Comparison of ENCODE assay signal across 9 cellular contexts in genomic region chr12:12072064-12072760, GRCh38. TPM values are rescaled to one million over a fixed set of nuclear protein-coding genes. Genes with fewer than 3 reads are reported as not detected.
DNase-seq lines count a peak whose midpoint lies in the region; ATAC-seq, FAIRE-seq and TF ChIP-seq lines count a peak whose summit lies in the region.
"Had no signal": no experiment of that assay in that cellular context is flagged by ENCODE, and none has a peak within 500 bp of the region (broad histone marks: within the 10 kb centered on the region; RNA-seq: fewer than 3 reads in every experiment).

No MANE protein-coding gene starts in this region.

- TF ChIP-seq POLR2A in H54 (IDR thresholded peaks at IDR 0.05; ENCODE audit: low read depth, low read length): no peak

- FAIRE-seq in H54 (lab: Jason Lieb, UNC): no peak
- FAIRE-seq: endothelial cell of umbilical vein had no signal

- intact Hi-C loops in activated CD8-positive, alpha-beta T cell treated with anti-CD3 and anti-CD28 coated beads for 36 hours (cut with micrococcal nuclease): no loop called here
- intact Hi-C loops in left lung (cut with DNase I): no loop called here

- peaks cover 22% of the 10 kb centered on the region for H3K4me1 Mint-ChIP-seq in activated CD8-positive, alpha-beta T cell treated with anti-CD3 and anti-CD28 coated beads for 36 hours (ENCODE audit: low read depth)

- no peaks in the 10 kb centered on the region for H3K27me3 ChIP-seq in left lung

- peak overlapping the region; percentile 77 for H3K4me3 Mint-ChIP-seq in activated CD8-positive, alpha-beta T cell treated with anti-CD3 and anti-CD28 coated beads for 36 hours

- peak overlapping the region; percentile 90 for H3K27ac Mint-ChIP-seq in activated CD8-positive, alpha-beta T cell treated with anti-CD3 and anti-CD28 coated beads for 36 hours

- H3K27ac ChIP-seq in left lung: no peak overlapping the region

- no peaks in the 10 kb centered on the region for H3K9me3 Mint-ChIP-seq in activated CD8-positive, alpha-beta T cell treated with anti-CD3 and anti-CD28 coated beads for 36 hours

- no peaks in the 10 kb centered on the region for H3K27me3 Mint-ChIP-seq in activated CD8-positive, alpha-beta T cell treated with anti-CD3 and anti-CD28 coated beads for 36 hours

- POLR2A ChIA-PET in activated CD8-positive, alpha-beta T cell treated with anti-CD3 and anti-CD28 coated beads for 36 hours (lab: Charles Lee): interaction anchor here (0.6 to 2.0 kb wide), 3 partner anchors 194 to 323 kb away, joined by 3 to 7 read pairs (median 3); partner anchors contain the start of gene LRP6

- H3K9me3 ChIP-seq in left lung: no peaks in the 10 kb centered on the region

- no peaks in the 10 kb centered on the region for H3K36me3 Mint-ChIP-seq in activated CD8-positive, alpha-beta T cell treated with anti-CD3 and anti-CD28 coated beads for 36 hours (ENCODE audit: low read depth)

- no peak overlapping the region for H3K4me3 ChIP-seq in left lung

- peaks cover 0 to 13% of the 10 kb centered on the region in 2 donors for H3K4me1 ChIP-seq in left lung

- ATAC-seq in HG02884 (IDR thresholded peaks at IDR 0.05; ENCODE audit: unreplicated experiment): peak; percentile 67
- ATAC-seq in activated CD8-positive, alpha-beta T cell treated with anti-CD3 and anti-CD28 coated beads for 36 hours: peak; percentile 70
- ATAC-seq in left lung: peak; percentile 79
- no peak for ATAC-seq in stimulated activated naive CD8-positive, alpha-beta T cell treated with anti-CD3 and anti-CD28 coated beads, Interleukin-15, Interleukin-2, amounts not matched to agents 100 U/mL and 50 U/mL, for 24 hours
- ATAC-seq in HG02678 (IDR thresholded peaks at IDR 0.05; ENCODE audit: unreplicated experiment): no peak
- ATAC-seq in GM19397 (IDR thresholded peaks at IDR 0.05; ENCODE audit: unreplicated experiment): no peak

- CTCF ChIA-PET in activated CD8-positive, alpha-beta T cell treated with anti-CD3 and anti-CD28 coated beads for 36 hours (lab: Charles Lee): interaction anchor here (0.6 to 2.0 kb wide), 9 partner anchors 11 to 664 kb away, joined by 3 to 12 read pairs (median 4); no protein-coding TSS in a partner anchor

- no peaks in the 10 kb centered on the region for H3K36me3 ChIP-seq in left lung

- DNase-seq in activated CD8-positive, alpha-beta T cell treated with anti-CD3 and anti-CD28 coated beads for 36 hours: peak; percentile 71
- DNase-seq in left lung (peak; percentile 44 to 76), NOMO-1 treated with dmso at 0.1 percent for 144 hours (lab: John Stamatoyannopoulos, UW; ENCODE audit: unreplicated experiment) (no peak), H54 (ENCODE audit: insufficient read length, low spot score) (no peak)
- peak; percentile 11 for DNase-seq in stimulated activated naive CD8-positive, alpha-beta T cell treated with anti-CD3 and anti-CD28 coated beads, Interleukin-15, Interleukin-2, amounts not matched to agents 100 U/mL and 50 U/mL, for 24 hours

- peak; percentile 33 for TF ChIP-seq CTCF in activated CD8-positive, alpha-beta T cell treated with anti-CD3 and anti-CD28 coated beads for 36 hours (IDR thresholded peaks at IDR 0.05)
- no peak for TF ChIP-seq CTCF in left lung (IDR thresholded peaks at IDR 0.05)

RNA-seq across cellular contexts. Expression of gene BCL2L14, which starts 1.5 kb away (rescaled TPM):
- 1 to 10 TPM; 3.7 to 5.1 TPM for total RNA-seq in activated CD8-positive, alpha-beta T cell treated with anti-CD3 and anti-CD28 coated beads for 36 hours
- 1 to 10 TPM in 1 of 2 donors, under 1 TPM in 1; 0.65 to 1.7 TPM for total RNA-seq in left lung
- total RNA-seq: endothelial cell of umbilical vein had no signal

Comparison
In these comparisons a context has a peak if more than half of its experiments do, and no peak if none do; other contexts are left out.
1. ATAC-seq: peak in HG02884 (single experiment), activated CD8-positive, alpha-beta T cell treated with anti-CD3 and anti-CD28 coated beads for 36 hours (single experiment) and left lung (single experiment); none in stimulated activated naive CD8-positive, alpha-beta T cell treated with anti-CD3 and anti-CD28 coated beads, Interleukin-15, Interleukin-2, amounts not matched to agents 100 U/mL and 50 U/mL, for 24 hours (single experiment), HG02678 (single experiment) and GM19397 (single experiment).
2. DNase-seq: peak in activated CD8-positive, alpha-beta T cell treated with anti-CD3 and anti-CD28 coated beads for 36 hours (single experiment), left lung (2 of 2) and stimulated activated naive CD8-positive, alpha-beta T cell treated with anti-CD3 and anti-CD28 coated beads, Interleukin-15, Interleukin-2, amounts not matched to agents 100 U/mL and 50 U/mL, for 24 hours (single experiment); none in NOMO-1 treated with dmso at 0.1 percent for 144 hours (single experiment) and H54 (single experiment).